ENCODE assay signal across 1 cellular context in genomic region chr5:115857621-115858349, GRCh38.
TF ChIP-seq lines count a peak whose summit lies in the region.

No MANE protein-coding gene starts in this region.

TF ChIP-seq in WTC11, 78 proteins besides CTCF, POLR2A, EP300 and RAD21 (continued from another document):
- no peak for TF ChIP-seq ZNF532 (CRISPR knock-in tag; IDR thresholded peaks at IDR 0.05; ENCODE audit: borderline replicate concordance)
- TF ChIP-seq TCF7 (CRISPR knock-in tag; IDR thresholded peaks at IDR 0.05; ENCODE audit: low read depth), result no peak
- TF ChIP-seq NFYB (CRISPR knock-in tag; conservative IDR thresholded peaks at IDR 0.05; ENCODE audit: low read depth), result no peak
- no peak for TF ChIP-seq ZNF219 (CRISPR knock-in tag; IDR thresholded peaks at IDR 0.05; ENCODE audit: borderline replicate concordance)
- no peak for TF ChIP-seq E2F5 (CRISPR knock-in tag; IDR thresholded peaks at IDR 0.05)
- TF ChIP-seq ATF1 (CRISPR knock-in tag; IDR thresholded peaks at IDR 0.05), result no peak
- no peak for TF ChIP-seq ZMAT4 (CRISPR knock-in tag; IDR thresholded peaks at IDR 0.05)
- TF ChIP-seq MAX (CRISPR knock-in tag; IDR thresholded peaks at IDR 0.05), result no peak
